Comparison of ENCODE assay signal across 9 cellular contexts in genomic region chr16:27449434-27450188, GRCh38. TPM values are rescaled to one million over a fixed set of nuclear protein-coding genes. Genes with fewer than 3 reads are reported as not detected.
DNase-seq lines count a peak whose midpoint lies in the region; ATAC-seq and TF ChIP-seq lines count a peak whose summit lies in the region.
"Had no signal": no experiment of that assay in that cellular context is flagged by ENCODE, and none has a peak within 500 bp of the region (broad histone marks: within the 10 kb centered on the region; RNA-seq: fewer than 3 reads in every experiment).

No MANE protein-coding gene starts in this region.

- H3K27ac Mint-ChIP-seq in activated CD4-positive, alpha-beta memory T cell treated with anti-CD3 and anti-CD28 coated beads, Interleukin-2, amount 10 ng/mL, durations not matched to agents 7 days and 5 days: peak overlapping the region; percentile 50

- 21 to 29% methylated on average over 13 to 30 of the region's 31 CpGs for WGBS in upper lobe of left lung, 2 donors

- H3K4me1 Mint-ChIP-seq in activated CD4-positive, alpha-beta memory T cell treated with anti-CD3 and anti-CD28 coated beads, Interleukin-2, amount 10 ng/mL, durations not matched to agents 7 days and 5 days: peaks cover 62% of the 10 kb centered on the region

- CTCF ChIA-PET in GM10248 (lab: Yijun Ruan, JAX): interaction anchor here (0.8 to 7.3 kb wide), 9 partner anchors 9 to 339 kb away, joined by 3 to 38 read pairs (median 4); no protein-coding TSS in a partner anchor
- CTCF ChIA-PET in activated CD4-positive, alpha-beta memory T cell treated with anti-CD3 and anti-CD28 coated beads, Interleukin-2, amount 10 ng/mL, durations not matched to agents 7 days and 5 days (lab: Charles Lee): interaction anchor here (0.9 to 1.2 kb wide), 5 partner anchors 46 to 332 kb away, joined by 3 to 5 read pairs (median 4); no protein-coding TSS in a partner anchor

- peaks cover 0 to 27% (median 12%) of the 10 kb centered on the region in 4 donors for H3K36me3 ChIP-seq in upper lobe of left lung

- DNase-seq in GM10248 (ENCODE audit: extremely low spot score) (peak; percentile 86), lung microvascular endothelial cell (ENCODE audit: low read depth in 2 of 2) (peak; percentile 31 to 56), upper lobe of left lung (peak; percentile 56 to 79), foreskin fibroblast (no peak), NCI-H2107 treated with DMSO at 0.1 percent for 48 hours (lab: John Stamatoyannopoulos, UW; ENCODE audit: unreplicated experiment) (no peak), COR-L47 (lab: John Stamatoyannopoulos, UW) (no peak)
- DNase-seq in activated CD4-positive, alpha-beta memory T cell treated with anti-CD3 and anti-CD28 coated beads, Interleukin-2, amount 10 ng/mL, durations not matched to agents 7 days and 5 days: peak; percentile 56

- TF ChIP-seq CTCF in GM10248 (IDR thresholded peaks at IDR 0.05; ENCODE audit: control extremely low read depth, extremely low read depth, low read depth, missing control alignments): no peak
- TF ChIP-seq CTCF in upper lobe of left lung (IDR thresholded peaks at IDR 0.05): no peak
- TF ChIP-seq CTCF in foreskin fibroblast (IDR thresholded peaks at IDR 0.05; ENCODE audit: low read depth, low read length): no peak

- peaks cover 10 to 16% (median 13%) of the 10 kb centered on the region in 4 donors for H3K4me1 ChIP-seq in upper lobe of left lung

- peaks cover 29% of the 10 kb centered on the region for H3K9me3 Mint-ChIP-seq in activated CD4-positive, alpha-beta memory T cell treated with anti-CD3 and anti-CD28 coated beads, Interleukin-2, amount 10 ng/mL, durations not matched to agents 7 days and 5 days

- peaks cover 75% of the 10 kb centered on the region for H3K36me3 Mint-ChIP-seq in activated CD4-positive, alpha-beta memory T cell treated with anti-CD3 and anti-CD28 coated beads, Interleukin-2, amount 10 ng/mL, durations not matched to agents 7 days and 5 days (ENCODE audit: low read depth)

- TF ChIP-seq EP300 in upper lobe of left lung (IDR thresholded peaks at IDR 0.05): no peak

- no peaks in the 10 kb centered on the region for H3K27me3 ChIP-seq in upper lobe of left lung

- no peaks in the 10 kb centered on the region for H3K27me3 Mint-ChIP-seq in activated CD4-positive, alpha-beta memory T cell treated with anti-CD3 and anti-CD28 coated beads, Interleukin-2, amount 10 ng/mL, durations not matched to agents 7 days and 5 days

- peak overlapping the region in 2 of 4 donors; percentile 19 to 34 for H3K27ac ChIP-seq in upper lobe of left lung

- H3K9me3 ChIP-seq in upper lobe of left lung: peaks cover 0 to 5% (median 2%) of the 10 kb centered on the region in 4 donors

- TF ChIP-seq POLR2A in upper lobe of left lung (IDR thresholded peaks at IDR 0.05): no peak

- ATAC-seq in HG02840 (IDR thresholded peaks at IDR 0.05; ENCODE audit: low FRiP score, unreplicated experiment) (peak; percentile 62), upper lobe of left lung (ENCODE audit: low FRiP score in 2 of 2) (peak; percentile 5 to 15)

- POLR2A ChIA-PET in GM10248 (lab: Yijun Ruan, JAX): interaction anchor here (0.6 to 1.8 kb wide), 7 partner anchors 16 to 49 kb away, joined by 3 to 11 read pairs (median 4); no protein-coding TSS in a partner anchor
- POLR2A ChIA-PET in activated CD4-positive, alpha-beta memory T cell treated with anti-CD3 and anti-CD28 coated beads, Interleukin-2, amount 10 ng/mL, durations not matched to agents 7 days and 5 days (lab: Charles Lee): interaction anchor here (0.8 to 4.8 kb wide), 4 partner anchors 13 to 275 kb away, joined by 3 to 23 read pairs (median 12); partner anchors contain the start of gene IL21R

- peak overlapping the region in 1 of 4 donors; percentile 4 for H3K4me3 ChIP-seq in upper lobe of left lung
- no peak overlapping the region for H3K4me3 ChIP-seq in foreskin fibroblast (ENCODE audit: low read depth in 1 of 2, low read length in 2 of 2)

- peak overlapping the region; percentile 18 for H3K4me3 Mint-ChIP-seq in activated CD4-positive, alpha-beta memory T cell treated with anti-CD3 and anti-CD28 coated beads, Interleukin-2, amount 10 ng/mL, durations not matched to agents 7 days and 5 days

RNA-seq across cellular contexts. Expression of gene IL21R, which starts 47.6 kb away (rescaled TPM):
- 10 to 100 TPM; 29.2 to 29.5 TPM for total RNA-seq in activated CD4-positive, alpha-beta memory T cell treated with anti-CD3 and anti-CD28 coated beads, Interleukin-2, amount 10 ng/mL, durations not matched to agents 7 days and 5 days
- total RNA-seq in lung microvascular endothelial cell (under 0.01 TPM in 2 replicates), upper lobe of left lung (10 to 100 TPM in 1 of 6 donors, 1 to 10 TPM in 5; 2.0 to 10.1 (median 3.6) TPM)
- total RNA-seq: Daoy had no signal

Comparison
In these comparisons a context has a peak if more than half of its experiments do, and no peak if none do; other contexts are left out.
1. DNase-seq: peak in GM10248 (single experiment), activated CD4-positive, alpha-beta memory T cell treated with anti-CD3 and anti-CD28 coated beads, Interleukin-2, amount 10 ng/mL, durations not matched to agents 7 days and 5 days (single experiment), lung microvascular endothelial cell (2 of 2) and upper lobe of left lung (2 of 2); none in foreskin fibroblast (0 of 2), NCI-H2107 treated with DMSO at 0.1 percent for 48 hours (single experiment) and COR-L47 (single experiment).